ENCODE assay signal across 15 cellular contexts in the genomic region with DNA sequence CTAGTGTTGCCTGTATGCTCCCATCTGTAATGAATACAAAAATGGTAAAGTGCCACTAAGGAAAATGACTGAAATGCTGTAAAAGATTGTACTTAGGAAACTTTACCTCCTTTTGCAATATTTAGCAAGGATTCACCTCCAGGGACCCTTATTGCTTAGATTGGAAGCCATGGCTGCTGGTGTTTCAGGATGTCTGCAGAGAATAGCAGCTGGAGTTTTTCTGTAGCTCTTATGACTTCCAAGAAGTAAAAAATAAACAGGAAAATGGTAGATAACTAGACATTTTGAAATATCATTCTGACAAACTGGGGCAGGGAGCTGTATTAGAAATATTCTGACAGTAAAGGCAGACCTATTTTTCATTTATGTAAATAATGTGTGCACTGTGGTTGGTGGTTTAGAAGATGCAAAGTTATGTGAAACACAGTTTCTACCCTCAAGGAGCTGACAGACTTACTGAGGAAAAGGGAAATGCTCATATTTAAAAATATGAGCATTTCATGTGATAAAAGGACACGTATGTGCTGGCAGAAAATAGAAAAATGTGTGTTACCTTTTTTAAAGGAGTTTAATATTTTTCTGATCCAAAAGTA.
DNase-seq lines count a peak whose midpoint lies in the region; ATAC-seq and TF ChIP-seq lines count a peak whose summit lies in the region.
"Had no signal": no experiment of that assay in that cellular context is flagged by ENCODE, and none has a peak within 500 bp of the region (broad histone marks: within the 10 kb centered on the region; RNA-seq: fewer than 3 reads in every experiment).

No MANE protein-coding gene starts in this region.

- H3K27me3 ChIP-seq in thyroid gland = no peaks in the 10 kb centered on the region
- H3K27me3 ChIP-seq: right atrium auricular region, transverse colon had no signal

- TF ChIP-seq CTCF in thyroid gland (IDR thresholded peaks at IDR 0.05) = no peak

- intact Hi-C loops in thyroid gland (cut with DNase I) = no loop called here

- DNase-seq in fibroblast of peridontal ligament (ENCODE audit: extremely low read depth) (peak; percentile 2), NCI-H146 treated with DMSO at 0.1 percent for 48 hours (lab: John Stamatoyannopoulos, UW; ENCODE audit: unreplicated experiment) (no peak), thyroid gland (no peak)
- no peak for DNase-seq in stimulated activated CD4-positive, alpha-beta T cell treated with anti-CD3 and anti-CD28 coated beads, Interleukin-1b, Interleukin-23, amount 100 ng/mL, for 48 hours
- DNase-seq: CD4-positive, alpha-beta T cell; HCEC 1CT; Kasumi-1; midbrain; RPMI8226; transverse colon had no signal

- H3K9me3 ChIP-seq in thyroid gland = no peaks in the 10 kb centered on the region
- H3K9me3 ChIP-seq: right atrium auricular region, transverse colon had no signal

- TF ChIP-seq POLR2A in thyroid gland (IDR thresholded peaks at IDR 0.05) = no peak

- H3K4me3 ChIP-seq in thyroid gland (replicated peaks in 1 of 3) = no peak overlapping the region
- H3K4me3 ChIP-seq: right atrium auricular region, transverse colon had no signal

- peaks cover 0 to 9% of the 10 kb centered on the region in 2 donors for H3K4me1 ChIP-seq in thyroid gland
- H3K4me1 ChIP-seq: right atrium auricular region had no signal

- H3K36me3 ChIP-seq in thyroid gland = no peaks in the 10 kb centered on the region
- H3K36me3 ChIP-seq: right atrium auricular region, transverse colon had no signal

- ATAC-seq in GM18907 (IDR thresholded peaks at IDR 0.05; ENCODE audit: unreplicated experiment) = peak; percentile 83
- peak; percentile 93 for ATAC-seq in GM21528 (IDR thresholded peaks at IDR 0.05; ENCODE audit: low FRiP score, unreplicated experiment)
- peak; percentile 90 for ATAC-seq in HG03139 (IDR thresholded peaks at IDR 0.05; ENCODE audit: unreplicated experiment)
- ATAC-seq in HG03097 (IDR thresholded peaks at IDR 0.05; ENCODE audit: low FRiP score, unreplicated experiment) = no peak

- WGBS in thyroid gland, 2 donors = 93 to 94% methylated on average over 1 of the region's 1 CpG

- H3K27ac ChIP-seq in thyroid gland = no peak overlapping the region
- H3K27ac ChIP-seq: right atrium auricular region, transverse colon had no signal
